ENCODE assay signal across 8 cellular contexts in the genomic region with DNA sequence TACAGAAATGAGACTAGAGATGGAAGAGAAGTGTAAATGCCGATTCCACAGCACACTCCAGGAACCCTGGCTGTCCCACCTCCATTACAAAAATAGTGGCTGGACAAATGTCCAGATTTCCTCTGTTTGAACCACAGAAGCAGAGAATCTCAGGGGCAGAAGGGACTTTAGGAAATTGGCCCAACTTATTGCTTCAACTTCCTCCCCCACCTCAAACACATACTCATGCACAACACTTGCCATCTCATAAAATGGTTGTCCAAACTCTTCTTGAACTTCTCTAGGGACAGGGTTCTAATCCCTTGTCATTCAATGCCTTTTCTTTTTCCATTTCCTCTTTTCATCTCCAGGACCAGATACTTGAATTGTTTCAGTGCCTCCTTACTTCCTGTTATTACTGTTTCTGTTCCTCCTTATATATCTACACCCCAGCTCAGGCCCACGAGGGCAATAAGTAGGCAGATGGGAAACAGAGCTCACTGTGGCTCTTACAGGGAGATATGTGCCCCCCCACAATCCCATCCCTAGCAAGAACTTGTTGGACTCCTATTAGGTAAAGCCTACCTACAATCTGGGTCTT. TPM values are rescaled to one million over a fixed set of nuclear protein-coding genes. Genes with fewer than 3 reads are reported as not detected.
A peak's percentile ranks its signal among the peaks of the same experiment; 100 is the strongest.
DNase-seq lines count a peak whose midpoint lies in the region; ATAC-seq and TF ChIP-seq lines count a peak whose summit lies in the region.

No MANE protein-coding gene starts in this region.

- intact Hi-C loops in left cardiac atrium (cut with DNase I) = no loop called here
- intact Hi-C loops in uterus (cut with DNase I; ENCODE audit: low total_unique reads) = no loop called here

- ATAC-seq in GM18511 (IDR thresholded peaks at IDR 0.05; ENCODE audit: unreplicated experiment) (peak; percentile 30), HG02678 (IDR thresholded peaks at IDR 0.05; ENCODE audit: unreplicated experiment) (peak; percentile 28), left cardiac atrium (peak; percentile 13 to 33)

- H3K4me1 ChIP-seq in uterus = no peaks in the 10 kb centered on the region

- H3K4me3 ChIP-seq in uterus = no peak overlapping the region

- peak overlapping the region; percentile 55 to 66 for H3K27ac ChIP-seq in uterus

- no peak for TF ChIP-seq CTCF in uterus (IDR thresholded peaks at IDR 0.05)

- no peak for TF ChIP-seq POLR2A in uterus (IDR thresholded peaks at IDR 0.05)

- no peaks in the 10 kb centered on the region for H3K36me3 ChIP-seq in uterus

- DNase-seq in SIG-M5 (lab: John Stamatoyannopoulos, UW) (peak; percentile 100), left cardiac atrium (peak; percentile 20), uterus (no peak), NCI-H748 treated with DMSO at 0.1 percent for 48 hours (lab: John Stamatoyannopoulos, UW) (no peak), RKO (ENCODE audit: low spot score) (no peak), cerebellar nuclear complex (lab: John Stamatoyannopoulos, UW) (no peak)

- no peaks in the 10 kb centered on the region for H3K9me3 ChIP-seq in uterus

- H3K27me3 ChIP-seq in uterus = no peaks in the 10 kb centered on the region

RNA-seq across cellular contexts. Expression of gene B4GALT3, which starts 8.5 kb away (rescaled TPM):
- total RNA-seq in left cardiac atrium (10 to 100 TPM; 19.7 to 25.2 TPM), uterus (10 to 100 TPM in 3 of 4 donors, 1 to 10 TPM in 1; 1.0 to 23.9 (median 19.9) TPM)

RNA-seq across cellular contexts. Expression of gene ADAMTS4, which starts 13.0 kb away (rescaled TPM):
- total RNA-seq in left cardiac atrium = 100 to 1,000 TPM in 1 of 2 donors, 10 to 100 TPM in 1; 16.5 to 117 TPM
- total RNA-seq in uterus = 10 to 100 TPM in 3 of 4 donors, 1 to 10 TPM in 1; 1.3 to 41.5 (median 10.9) TPM

RNA-seq across cellular contexts. Expression of gene NDUFS2, which starts 16.3 kb away (rescaled TPM):
- total RNA-seq in left cardiac atrium (100 to 1,000 TPM; 169 to 198 TPM), uterus (100 to 1,000 TPM in 1 of 4 donors, 10 to 100 TPM in 3; 43.8 to 107 (median 93.9) TPM)

RNA-seq across cellular contexts. Expression of gene PPOX, which starts 19.6 kb away (rescaled TPM):
- total RNA-seq in left cardiac atrium (10 to 100 TPM; 12.7 to 16.3 TPM), uterus (10 to 100 TPM; 11.3 to 40.5 (median 21.6) TPM)

RNA-seq across cellular contexts. Expression of gene USP21, which starts 26.5 kb away (rescaled TPM):
- total RNA-seq in left cardiac atrium = 10 to 100 TPM; 13.4 to 20.8 TPM
- total RNA-seq in uterus = 10 to 100 TPM in 3 of 4 donors, 1 to 10 TPM in 1; 4.1 to 38.1 (median 29.9) TPM

Comparison
In these comparisons a context has a peak if more than half of its experiments do, and no peak if none do; other contexts are left out.
1. DNase-seq: peak in SIG-M5 (single experiment) and left cardiac atrium (single experiment); none in uterus (0 of 2), NCI-H748 treated with DMSO at 0.1 percent for 48 hours (single experiment), RKO (single experiment) and cerebellar nuclear complex (0 of 2).
2. Peak in every context shown above with its lines, with median percentiles within 50 percentile points of each other: ATAC-seq.